In genomic region chr5:139043127-139043905, GRCh38 we compare ENCODE assay signal across 11 cellular contexts.
"Had no signal": no experiment of that assay in that cellular context is flagged by ENCODE, and none has a peak within 500 bp of the region (broad histone marks: within the 10 kb centered on the region; RNA-seq: fewer than 3 reads in every experiment).

No MANE protein-coding gene starts in this region.

- H3K9me3 ChIP-seq: ascending aorta, testis had no signal

- ATAC-seq: T-helper 17 cell had no signal

- H3K27ac ChIP-seq: ascending aorta, coronary artery, testis, VCaP had no signal

- DNase-seq: activated CD4-positive, alpha-beta memory T cell treated with anti-CD3 and anti-CD28 coated beads, Interleukin-2, amount 10 ng/mL, durations not matched to agents 7 days and 5 days; central memory CD4-positive, alpha-beta T cell; effector memory CD4-positive, alpha-beta T cell; glutamatergic neuron; stimulated activated CD4-positive, alpha-beta T cell treated with anti-CD3 and anti-CD28 coated beads, Interleukin-4, amount 100 ng/mL, for 1 hour; stimulated activated CD8-positive, alpha-beta memory T cell treated with anti-CD3 and anti-CD28 coated beads, Interleukin-4, amount 100 ng/mL, for 48 hours; T-helper 17 cell; testis had no signal

- H3K4me1 ChIP-seq: ascending aorta, testis had no signal

- H3K27me3 ChIP-seq: ascending aorta, testis had no signal

- H3K4me3 ChIP-seq: ascending aorta, coronary artery, testis had no signal
